4 cellular contexts compared by ENCODE assay signal in the genomic region with DNA sequence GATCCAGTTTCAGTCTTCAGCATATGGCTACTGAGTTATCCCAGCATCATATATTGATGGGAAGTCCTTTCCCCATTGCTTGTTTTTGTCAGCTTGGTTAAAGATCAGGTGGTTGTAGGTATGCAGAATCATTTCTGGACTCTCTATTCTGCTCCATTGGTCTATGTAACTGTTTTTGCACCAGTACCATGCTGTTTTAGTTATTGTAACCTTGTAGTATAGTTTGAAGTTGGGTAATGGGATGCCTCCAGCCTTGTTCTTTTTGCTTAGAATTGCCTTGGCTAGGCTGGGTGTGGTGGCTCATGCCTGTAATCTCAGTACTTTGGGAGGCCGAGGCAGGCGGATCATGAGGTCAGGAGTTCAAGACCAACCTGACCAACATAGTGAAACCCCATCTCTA. TPM values are rescaled to one million over a fixed set of nuclear protein-coding genes. Genes with fewer than 3 reads are reported as not detected.
"Had no signal": no experiment of that assay in that cellular context is flagged by ENCODE, and none has a peak within 500 bp of the region (broad histone marks: within the 10 kb centered on the region; RNA-seq: fewer than 3 reads in every experiment).

No MANE protein-coding gene starts in this region.

RNA-seq across cellular contexts. Expression of gene COL9A1, which starts 36.9 kb away (rescaled TPM):
- total RNA-seq: LHCN-M2, M059J, MCF 10A, NCI-H460 had no signal
